In genomic region chr5:73375949-73376348, GRCh38 we compare ENCODE assay signal across 23 cellular contexts.
"Had no signal": no experiment of that assay in that cellular context is flagged by ENCODE, and none has a peak within 500 bp of the region (broad histone marks: within the 10 kb centered on the region; RNA-seq: fewer than 3 reads in every experiment).

No MANE protein-coding gene starts in this region.

- DNase-seq: activated CD4-positive, alpha-beta memory T cell treated with anti-CD3 and anti-CD28 coated beads for 36 hours; activated CD4-positive, alpha-beta T cell treated with anti-CD3 and anti-CD28 coated beads, Interleukin-2, amount 10 ng/mL, durations not matched to agents 7 days and 5 days; activated CD4-positive, CD25-positive, alpha-beta regulatory T cell; activated CD8-positive, alpha-beta memory T cell treated with anti-CD3 and anti-CD28 coated beads for 24 hours; activated effector memory CD4-positive, alpha-beta T cell treated with anti-CD3 and anti-CD28 coated beads, Interleukin-2, amount 50 U/mL, for 16 hours; activated naive CD4-positive, alpha-beta T cell treated with Interleukin-2 at 50 U/mL for 16 hours; activated naive CD8-positive, alpha-beta T cell treated with anti-CD3 and anti-CD28 coated beads, Interleukin-2, amount 50 U/mL, for 24 hours; activated T-cell treated with anti-CD3 and anti-CD28 coated beads, Interleukin-2, amount 50 U/mL, for 4 hours; NCI-H1092; NCI-H1930; NCI-H2171; NCI-H2227 treated with DMSO at 0.1 percent for 48 hours; NCI-H446 treated with DMSO at 0.1 percent for 48 hours; NCI-H82; Peyer's patch; SHP77 treated with DMSO at 0.1 percent for 48 hours; T-helper 1 cell had no signal

- H3K27ac Mint-ChIP-seq: activated CD4-positive, alpha-beta memory T cell treated with anti-CD3 and anti-CD28 coated beads for 36 hours; activated CD4-positive, alpha-beta T cell treated with anti-CD3 and anti-CD28 coated beads, Interleukin-2, amount 10 ng/mL, durations not matched to agents 7 days and 5 days; activated naive CD4-positive, alpha-beta T cell treated with anti-CD3 and anti-CD28 coated beads, Interleukin-2, amount 50 U/mL, for 72 hours; activated naive CD8-positive, alpha-beta T cell treated with anti-CD3 and anti-CD28 coated beads, Interleukin-2, amount 50 U/mL, for 24 hours; brain had no signal

- H3K9me3 ChIP-seq: ascending aorta, Peyer's patch had no signal

- H3K9me3 Mint-ChIP-seq: activated CD4-positive, alpha-beta memory T cell treated with anti-CD3 and anti-CD28 coated beads for 36 hours; activated CD4-positive, alpha-beta T cell treated with anti-CD3 and anti-CD28 coated beads, Interleukin-2, amount 10 ng/mL, durations not matched to agents 7 days and 5 days; activated naive CD4-positive, alpha-beta T cell treated with anti-CD3 and anti-CD28 coated beads, Interleukin-2, amount 50 U/mL, for 72 hours; activated naive CD8-positive, alpha-beta T cell treated with anti-CD3 and anti-CD28 coated beads, Interleukin-2, amount 50 U/mL, for 24 hours; activated T-cell treated with anti-CD3 and anti-CD28 coated beads, Interleukin-2, amount 50 U/mL, for 4 hours had no signal

- H3K4me3 Mint-ChIP-seq: activated CD4-positive, alpha-beta memory T cell treated with anti-CD3 and anti-CD28 coated beads for 36 hours; activated CD4-positive, alpha-beta T cell treated with anti-CD3 and anti-CD28 coated beads, Interleukin-2, amount 10 ng/mL, durations not matched to agents 7 days and 5 days; activated naive CD8-positive, alpha-beta T cell treated with anti-CD3 and anti-CD28 coated beads, Interleukin-2, amount 50 U/mL, for 24 hours; activated T-cell treated with anti-CD3 and anti-CD28 coated beads, Interleukin-2, amount 50 U/mL, for 4 hours; brain had no signal

- H3K27ac ChIP-seq: ascending aorta, cardiac muscle cell, Peyer's patch, RWPE1, VCaP had no signal

- H3K36me3 ChIP-seq: ascending aorta, cardiac muscle cell, Peyer's patch had no signal

- ATAC-seq: activated naive CD4-positive, alpha-beta T cell treated with anti-CD3 and anti-CD28 coated beads, Interleukin-2, amount 50 U/mL, for 72 hours; activated naive CD8-positive, alpha-beta T cell treated with anti-CD3 and anti-CD28 coated beads, Interleukin-2, amount 50 U/mL, for 24 hours; activated T-cell treated with anti-CD3 and anti-CD28 coated beads, Interleukin-2, amount 50 U/mL, for 4 hours had no signal

- H3K27me3 ChIP-seq: ascending aorta, cardiac muscle cell had no signal

- H3K4me1 ChIP-seq: ascending aorta, Peyer's patch had no signal

- H3K36me3 Mint-ChIP-seq: brain had no signal

- H3K4me3 ChIP-seq: ascending aorta, cardiac muscle cell, Peyer's patch had no signal
